ENCODE assay signal across 25 cellular contexts in the genomic region with DNA sequence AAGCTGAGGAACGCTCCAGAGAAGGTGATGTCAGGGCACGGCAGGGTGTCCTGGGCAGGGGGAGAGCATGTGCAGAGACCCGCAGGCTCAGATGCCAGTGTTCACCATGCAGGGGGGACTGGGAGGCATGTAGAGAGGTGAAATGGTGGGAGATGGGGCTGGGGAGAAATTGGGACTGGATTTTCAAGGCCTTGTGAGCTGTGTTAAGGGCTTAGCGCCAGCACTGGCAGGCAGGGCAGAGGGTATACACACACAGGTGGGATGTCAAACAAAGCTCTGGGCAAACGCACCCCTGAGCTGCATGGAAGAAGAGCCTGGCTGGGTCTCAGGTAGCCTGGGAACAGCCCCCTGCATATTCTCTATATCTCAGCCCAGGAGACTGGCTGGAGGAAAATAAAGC.
DNase-seq lines count a peak whose midpoint lies in the region; ATAC-seq, FAIRE-seq and TF ChIP-seq lines count a peak whose summit lies in the region.
"Had no signal": no experiment of that assay in that cellular context is flagged by ENCODE, and none has a peak within 500 bp of the region (broad histone marks: within the 10 kb centered on the region; RNA-seq: fewer than 3 reads in every experiment).

No MANE protein-coding gene starts in this region.

- TF ChIP-seq RAD21 in HepG2 (CRISPR knock-in tag; IDR thresholded peaks at IDR 0.05): no peak

- in situ Hi-C loops in HepG2 (cut with HindIII; ENCODE audit: extremely low pct_ligation_motif_present, low pct_unique_long_range_greater_than_20kb): no loop called here

- peaks cover 73% of the 10 kb centered on the region for H3K4me1 ChIP-seq in HepG2 (ENCODE audit: insufficient read depth, low read length)
- H3K4me1 ChIP-seq in right lobe of liver: peaks cover 0 to 25% (median 7%) of the 10 kb centered on the region in 4 donors
- peaks cover 3% of the 10 kb centered on the region for H3K4me1 ChIP-seq in mesendoderm (ENCODE audit: control insufficient read depth, low read depth, low read length)
- H3K4me1 ChIP-seq: BLaER1, HAP-1 had no signal

- H3K9ac ChIP-seq in HepG2 (ENCODE audit: insufficient read depth, low read depth, low read length): no peak overlapping the region
- H3K9ac ChIP-seq in mesendoderm (ENCODE audit: low read length): no peak overlapping the region
- H3K9ac ChIP-seq: BLaER1 had no signal

- H3K79me1 ChIP-seq in mesendoderm (ENCODE audit: low read length): no peaks in the 10 kb centered on the region

- 80% methylated on average over 5 of the region's 5 CpGs for WGBS in HepG2 (ENCODE audit: low lambda C conversion rate)
- 78% methylated on average over 5 of the region's 5 CpGs for WGBS in right lobe of liver (ENCODE audit: insufficient coverage, low coverage, low lambda C conversion rate, missing lambda C conversion rate)
- no CpG with 5 or more reads among the region's 5 CpGs for WGBS in mesendoderm (ENCODE audit: extremely low coverage, insufficient coverage, low lambda C conversion rate)

- intact Hi-C loops in HepG2 (cut with micrococcal nuclease; ENCODE audit: unreplicated experiment) (loop anchor here (5.0 kb wide), 1 partner anchor 118 kb away; a partner anchor contains a TSS), right lobe of liver (cut with DNase I) (no loop called here)

- H3K36me3 Mint-ChIP-seq in WTC11: peaks cover 22% of the 10 kb centered on the region
- H3K36me3 Mint-ChIP-seq: CD4-positive, CD25-positive, alpha-beta regulatory T cell; CD8-positive, alpha-beta T cell had no signal

- DNase-seq in NCI-H1092 treated with DMSO at 0.1 percent for 48 hours (lab: John Stamatoyannopoulos, UW) (peak; percentile 26), NCI-H1092 (lab: John Stamatoyannopoulos, UW) (no peak), HepG2 (ENCODE audit: low spot score) (no peak), right lobe of liver (no peak), mesendoderm (no peak), pons (ENCODE audit: low spot score) (no peak), WTC11 (ENCODE audit: low spot score) (no peak)
- DNase-seq: CD4-positive, CD25-positive, alpha-beta regulatory T cell; CD8-positive, alpha-beta T cell; DMS 273 treated with DMSO at 0.1 percent for 48 hours; DMS79; EL; GDM1 had no signal

- no peak overlapping the region for H4K8ac ChIP-seq in mesendoderm (ENCODE audit: low read depth, low read length)

- no peak overlapping the region for H3K56ac ChIP-seq in mesendoderm (ENCODE audit: low read length)

- H3K27me3 ChIP-seq in HepG2 (ENCODE audit: control insufficient read depth in 1 of 2, insufficient read depth in 2 of 2, low read length in 2 of 2) (no peaks in the 10 kb centered on the region), right lobe of liver (no peaks in the 10 kb centered on the region), mesendoderm (ENCODE audit: insufficient read depth, low read length, poor library complexity) (no peaks in the 10 kb centered on the region)
- H3K27me3 ChIP-seq: BLaER1 had no signal

- peaks cover 24% of the 10 kb centered on the region for H3K4me1 Mint-ChIP-seq in WTC11
- H3K4me1 Mint-ChIP-seq: B cell had no signal

- H3K4me3 Mint-ChIP-seq in WTC11: no peak overlapping the region
- H3K4me3 Mint-ChIP-seq: B cell; CD4-positive, CD25-positive, alpha-beta regulatory T cell; CD8-positive, alpha-beta T cell; GM23338 had no signal

- H3K4me3 ChIP-seq in HepG2 (replicated peaks in 1 of 3; ENCODE audit: insufficient read depth in 1 of 3, low read depth in 2 of 3, low read length in 3 of 3) (no peak overlapping the region), right lobe of liver (no peak overlapping the region), mesendoderm (ENCODE audit: low read length) (no peak overlapping the region)
- H3K4me3 ChIP-seq: BLaER1, GM12878, GM23338, HAP-1 had no signal

- H3K4me2 ChIP-seq in HepG2 (ENCODE audit: low read depth, low read length): no peak overlapping the region
- H3K4me2 ChIP-seq in mesendoderm (ENCODE audit: low read length): no peak overlapping the region
- H3K4me2 ChIP-seq: BLaER1, GM23338 had no signal

- no peaks in the 10 kb centered on the region for H3K27me3 Mint-ChIP-seq in WTC11 (ENCODE audit: low read depth)
- H3K27me3 Mint-ChIP-seq: CD4-positive, CD25-positive, alpha-beta regulatory T cell had no signal

- H3K79me2 ChIP-seq in HepG2 (ENCODE audit: insufficient read depth, low read length) (no peaks in the 10 kb centered on the region), mesendoderm (ENCODE audit: control insufficient read depth, insufficient read depth, low read length) (no peaks in the 10 kb centered on the region)

- CTCF ChIA-PET in HepG2 (lab: Yijun Ruan, JAX; ENCODE audit: low intra/inter-chr PET ratio, low total read pairs) (no interaction called here), WTC11 (lab: Charles Lee) (interaction anchor here (1.0 kb wide), 1 partner anchor 690 kb away, joined by 3 read pairs; no protein-coding TSS in a partner anchor)

- POLR2A ChIA-PET in HepG2 (lab: Yijun Ruan, JAX): interaction anchor here (1.2 kb wide), 1 partner anchor 13 kb away, joined by 3 read pairs; no protein-coding TSS in a partner anchor
- POLR2A ChIA-PET in WTC11 (lab: Charles Lee): no interaction called here

- H3K18ac ChIP-seq in mesendoderm (ENCODE audit: low read length): no peak overlapping the region

- H3K27ac Mint-ChIP-seq in WTC11: no peak overlapping the region
- H3K27ac Mint-ChIP-seq: B cell; CD8-positive, alpha-beta T cell; GM23338 had no signal

- no peak overlapping the region for H2BK5ac ChIP-seq in mesendoderm (ENCODE audit: low read length)

- H3K36me3 ChIP-seq in HepG2 (replicated peaks in 1 of 2; ENCODE audit: control insufficient read depth in 1 of 2, insufficient read depth in 2 of 2, low read length in 2 of 2): no peaks in the 10 kb centered on the region
- no peaks in the 10 kb centered on the region for H3K36me3 ChIP-seq in right lobe of liver
- no peaks in the 10 kb centered on the region for H3K36me3 ChIP-seq in mesendoderm (ENCODE audit: control insufficient read depth, insufficient read depth, low read length)
- H3K36me3 ChIP-seq: BLaER1, HAP-1 had no signal

- TF ChIP-seq EP300 in HepG2 (IDR thresholded peaks at IDR 0.05; ENCODE audit: low read depth in 2 of 2, low read length in 2 of 2) (no peak), HepG2 (CRISPR knock-in tag; IDR thresholded peaks at IDR 0.05; ENCODE audit: borderline replicate concordance) (no peak)

- TF ChIP-seq POLR2A in HepG2 (IDR thresholded peaks at IDR 0.05; ENCODE audit: insufficient read depth in 1 of 2, low read depth in 2 of 2, low read length in 2 of 2) (no peak), right lobe of liver (IDR thresholded peaks at IDR 0.05) (no peak)

- no peak overlapping the region for H2AFZ ChIP-seq in HepG2 (ENCODE audit: low read length)
- H2AFZ ChIP-seq: GM23338 had no signal

- no peak overlapping the region for H2AK5ac ChIP-seq in mesendoderm (ENCODE audit: low read length)

- no peak overlapping the region for H3K4ac ChIP-seq in mesendoderm (ENCODE audit: low read depth, low read length)

- H3K9me3 ChIP-seq in HepG2 (ENCODE audit: low read length): peaks cover 6% of the 10 kb centered on the region; the same call in 1 of the 2 replicates
- H3K9me3 ChIP-seq in right lobe of liver: no peaks in the 10 kb centered on the region
- H3K9me3 ChIP-seq: BLaER1, HAP-1 had no signal

- H3K9me3 Mint-ChIP-seq in WTC11: peaks cover 15% of the 10 kb centered on the region

- no TSS peak for BruUV-seq in HepG2 (replicated peaks; lab: Mats Ljungman, UMichigan)

- ATAC-seq in HepG2 (no peak), right lobe of liver (no peak), GM21367 (IDR thresholded peaks at IDR 0.05; ENCODE audit: unreplicated experiment) (no peak), WTC11 (no peak)
- ATAC-seq: CD8-positive, alpha-beta T cell; GM12878; GM23338 had no signal

- no peak overlapping the region for H2BK15ac ChIP-seq in mesendoderm (replicated peaks; ENCODE audit: low read depth)

- FAIRE-seq in HepG2 (lab: Jason Lieb, UNC): no peak
- FAIRE-seq: A204.1, D721Med, GM12878, GM19239, H54 had no signal

- H4K5ac ChIP-seq in mesendoderm (ENCODE audit: low read length): no peak overlapping the region

- peak overlapping the region; percentile 11 for H3K23ac ChIP-seq in mesendoderm (ENCODE audit: low read length)

- no peak overlapping the region for H2BK120ac ChIP-seq in mesendoderm (ENCODE audit: low read depth, low read length)

- TF ChIP-seq CTCF in HepG2 (CRISPR knock-in tag; IDR thresholded peaks at IDR 0.05): no peak
- TF ChIP-seq CTCF in right lobe of liver (IDR thresholded peaks at IDR 0.05): no peak
- TF ChIP-seq CTCF in WTC11 (IDR thresholded peaks at IDR 0.05): no peak

- H4K20me1 ChIP-seq in HepG2 (ENCODE audit: insufficient read depth, low read length): no peaks in the 10 kb centered on the region
- H4K20me1 ChIP-seq: BLaER1 had no signal

- H3K27ac ChIP-seq in HepG2 (ENCODE audit: extremely low read length, insufficient read depth, low read length): no peak overlapping the region
- H3K27ac ChIP-seq in right lobe of liver: no peak overlapping the region
- no peak overlapping the region for H3K27ac ChIP-seq in mesendoderm (ENCODE audit: low read depth, low read length)
- H3K27ac ChIP-seq: 22Rv1, BLaER1, C4-2B had no signal

TF ChIP-seq in WTC11, 78 proteins besides CTCF, POLR2A, EP300 and RAD21 (continues in another document):
- TF ChIP-seq SP1 (CRISPR knock-in tag; conservative IDR thresholded peaks at IDR 0.05): no peak
- TF ChIP-seq, protein P1, sequence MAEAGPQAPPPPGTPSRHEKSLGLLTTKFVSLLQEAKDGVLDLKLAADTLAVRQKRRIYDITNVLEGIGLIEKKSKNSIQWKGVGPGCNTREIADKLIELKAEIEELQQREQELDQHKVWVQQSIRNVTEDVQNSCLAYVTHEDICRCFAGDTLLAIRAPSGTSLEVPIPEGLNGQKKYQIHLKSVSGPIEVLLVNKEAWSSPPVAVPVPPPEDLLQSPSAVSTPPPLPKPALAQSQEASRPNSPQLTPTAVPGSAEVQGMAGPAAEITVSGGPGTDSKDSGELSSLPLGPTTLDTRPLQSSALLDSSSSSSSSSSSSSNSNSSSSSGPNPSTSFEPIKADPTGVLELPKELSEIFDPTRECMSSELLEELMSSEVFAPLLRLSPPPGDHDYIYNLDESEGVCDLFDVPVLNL (CRISPR knock-in tag; IDR thresholded peaks at IDR 0.05; ENCODE audit: borderline replicate concordance, low read depth): no peak
- TF ChIP-seq, protein P2, sequence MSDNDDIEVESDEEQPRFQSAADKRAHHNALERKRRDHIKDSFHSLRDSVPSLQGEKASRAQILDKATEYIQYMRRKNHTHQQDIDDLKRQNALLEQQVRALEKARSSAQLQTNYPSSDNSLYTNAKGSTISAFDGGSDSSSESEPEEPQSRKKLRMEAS (CRISPR knock-in tag; IDR thresholded peaks at IDR 0.05): no peak
- TF ChIP-seq, protein P3, sequence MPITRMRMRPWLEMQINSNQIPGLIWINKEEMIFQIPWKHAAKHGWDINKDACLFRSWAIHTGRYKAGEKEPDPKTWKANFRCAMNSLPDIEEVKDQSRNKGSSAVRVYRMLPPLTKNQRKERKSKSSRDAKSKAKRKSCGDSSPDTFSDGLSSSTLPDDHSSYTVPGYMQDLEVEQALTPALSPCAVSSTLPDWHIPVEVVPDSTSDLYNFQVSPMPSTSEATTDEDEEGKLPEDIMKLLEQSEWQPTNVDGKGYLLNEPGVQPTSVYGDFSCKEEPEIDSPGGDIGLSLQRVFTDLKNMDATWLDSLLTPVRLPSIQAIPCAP (CRISPR knock-in tag; IDR thresholded peaks at IDR 0.05): no peak
- no peak for TF ChIP-seq SMAD3 (CRISPR knock-in tag; IDR thresholded peaks at IDR 0.05; ENCODE audit: borderline replicate concordance)
- TF ChIP-seq ESRRA (CRISPR knock-in tag; IDR thresholded peaks at IDR 0.05; ENCODE audit: borderline replicate concordance): no peak
